In the genomic region with DNA sequence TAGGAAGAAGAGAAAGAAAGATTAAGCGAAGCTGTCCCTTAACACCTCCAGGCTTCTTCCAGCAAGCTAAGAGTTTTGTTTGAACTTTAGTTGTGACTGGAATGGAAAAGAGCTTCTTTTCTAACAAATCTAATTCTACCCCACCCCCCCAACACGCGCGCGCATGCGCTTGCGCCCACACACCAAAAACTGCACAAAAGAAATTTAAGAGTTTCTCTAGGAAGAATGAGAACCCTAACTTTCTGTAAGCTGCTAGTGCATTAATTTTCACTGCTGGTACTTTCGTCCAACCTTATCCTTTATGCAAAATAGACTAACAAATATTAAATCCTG, we compare ENCODE assay signal across 9 cellular contexts. TPM values are rescaled to one million over a fixed set of nuclear protein-coding genes. Genes with fewer than 3 reads are reported as not detected.
DNase-seq lines count a peak whose midpoint lies in the region; ATAC-seq and TF ChIP-seq lines count a peak whose summit lies in the region.
"Had no signal": no experiment of that assay in that cellular context is flagged by ENCODE, and none has a peak within 500 bp of the region (broad histone marks: within the 10 kb centered on the region; RNA-seq: fewer than 3 reads in every experiment).

No MANE protein-coding gene starts in this region.

- H3K27ac ChIP-seq in IMR-90 (ENCODE audit: insufficient read depth, low read length) = peak overlapping the region; percentile 38

- H3K14ac ChIP-seq in IMR-90 (replicated peaks; ENCODE audit: low read depth, low read length) = peak overlapping the region; percentile 75

- peak overlapping the region in 8 of 10 donors; percentile 51 to 63 (median 60) for H3K4me3 Mint-ChIP-seq in naive thymus-derived CD8-positive, alpha-beta T cell
- peak overlapping the region in 2 of 5 donors; percentile 26 to 38 for H3K4me3 Mint-ChIP-seq in immature natural killer cell
- H3K4me3 Mint-ChIP-seq: activated naive CD4-positive, alpha-beta T cell treated with anti-CD3 and anti-CD28 coated beads, Interleukin-2, amount 50 U/mL, for 24 hours had no signal

- H3K27ac Mint-ChIP-seq in naive thymus-derived CD8-positive, alpha-beta T cell = no peak overlapping the region
- H3K27ac Mint-ChIP-seq in immature natural killer cell = no peak overlapping the region
- H3K27ac Mint-ChIP-seq: activated naive CD4-positive, alpha-beta T cell treated with anti-CD3 and anti-CD28 coated beads, Interleukin-2, amount 50 U/mL, for 24 hours had no signal

- H2AK9ac ChIP-seq in IMR-90 (replicated peaks; ENCODE audit: low read depth, low read length, poor library complexity) = no peak overlapping the region

- H3K36me3 ChIP-seq in IMR-90 (ENCODE audit: control insufficient read depth, insufficient read depth, low read length) (no peaks in the 10 kb centered on the region), endocrine pancreas (ENCODE audit: control insufficient read depth, insufficient read depth, low read length) (no peaks in the 10 kb centered on the region)

- no peak for TF ChIP-seq POLR2A in IMR-90 (IDR thresholded peaks at IDR 0.05; ENCODE audit: low read depth, low read length)

- peaks cover 5 to 10% (median 5%) of the 10 kb centered on the region in 4 donors for H3K4me1 Mint-ChIP-seq in naive thymus-derived CD8-positive, alpha-beta T cell
- peaks cover 2 to 5% of the 10 kb centered on the region in 2 donors for H3K4me1 Mint-ChIP-seq in immature natural killer cell

- TF ChIP-seq RAD21 in IMR-90 (IDR thresholded peaks at IDR 0.05; ENCODE audit: low read length) = no peak

- no peaks in the 10 kb centered on the region for H4K20me1 ChIP-seq in IMR-90 (ENCODE audit: insufficient read depth, low read length)

- peaks cover 4% of the 10 kb centered on the region for H3K27me3 ChIP-seq in IMR-90 (ENCODE audit: control insufficient read depth, insufficient read depth, low read length)
- no peaks in the 10 kb centered on the region for H3K27me3 ChIP-seq in endocrine pancreas (ENCODE audit: control insufficient read depth, insufficient read depth, low read length)

- H3K4me2 ChIP-seq in IMR-90 (ENCODE audit: low read depth, low read length) = peak overlapping the region; percentile 87

- dilution Hi-C loops in IMR-90 (cut with HindIII; ENCODE audit: low sequenced_read_pairs, unreplicated experiment) = no loop called here

- H3K9me3 ChIP-seq in IMR-90 (ENCODE audit: control insufficient read depth, insufficient read depth, low read length) (no peaks in the 10 kb centered on the region), endocrine pancreas (ENCODE audit: control insufficient read depth, low read length) (no peaks in the 10 kb centered on the region)

- H3K23ac ChIP-seq in IMR-90 (ENCODE audit: low read depth, low read length) = peak overlapping the region; percentile 41; the same call in 1 of the 2 replicates

- H4K91ac ChIP-seq in IMR-90 (ENCODE audit: insufficient read depth, low read depth, low read length) = peak overlapping the region; percentile 45; the same call in 1 of the 2 replicates

- H3K9me3 Mint-ChIP-seq in naive thymus-derived CD8-positive, alpha-beta T cell = peaks cover 0 to 5% (median 2%) of the 10 kb centered on the region in 9 donors
- peaks cover 0 to 25% (median 5%) of the 10 kb centered on the region in 6 donors for H3K9me3 Mint-ChIP-seq in immature natural killer cell
- H3K9me3 Mint-ChIP-seq: activated naive CD4-positive, alpha-beta T cell treated with anti-CD3 and anti-CD28 coated beads, Interleukin-2, amount 50 U/mL, for 24 hours had no signal

- peaks cover 0 to 3% (median 0%) of the 10 kb centered on the region in 3 donors for H3K36me3 Mint-ChIP-seq in naive thymus-derived CD8-positive, alpha-beta T cell
- peaks cover 0 to 3% (median 0%) of the 10 kb centered on the region in 3 donors for H3K36me3 Mint-ChIP-seq in immature natural killer cell
- H3K36me3 Mint-ChIP-seq: activated naive CD4-positive, alpha-beta T cell treated with anti-CD3 and anti-CD28 coated beads, Interleukin-2, amount 50 U/mL, for 24 hours had no signal

- no CpG with 5 or more reads among the region's 8 CpGs for WGBS in IMR-90 (ENCODE audit: extremely low coverage in 2 of 2, insufficient read length in 1 of 2), 2 experiments

- no peaks in the 10 kb centered on the region for H3K9me1 ChIP-seq in IMR-90 (ENCODE audit: insufficient read depth, low read length)

- peak; percentile 59 for ATAC-seq in IMR-90 (ENCODE audit: low read depth)
- ATAC-seq in naive thymus-derived CD8-positive, alpha-beta T cell = no peak

- no peak overlapping the region; the same call in 1 of the 2 replicates for H3K56ac ChIP-seq in IMR-90 (ENCODE audit: extremely low read depth, insufficient read depth, low read length)

- in situ Hi-C loops in IMR-90 (cut with MboI; ENCODE audit: low sequenced_read_pairs) = loop anchor here (25.0 kb wide), 1 partner anchor 111 kb away; no protein-coding TSS in a partner anchor

- H2BK120ac ChIP-seq in IMR-90 (ENCODE audit: low read depth, low read length) = 0 out of 2 replicates have a peak overlapping the region, but pooled peaks have one; percentile 64

- peak overlapping the region; percentile 58; the same call in 1 of the 2 replicates for H4K5ac ChIP-seq in IMR-90 (ENCODE audit: low read depth, low read length)

- H4K8ac ChIP-seq in IMR-90 (ENCODE audit: low read depth in 2 of 2, low read length in 2 of 2) = peak overlapping the region; percentile 28 to 88; a peak in 3 of 4 replicates

- no peak overlapping the region; the same call in 2 of the 3 replicates for H2BK15ac ChIP-seq in IMR-90 (ENCODE audit: low read depth, low read length)

- no peaks in the 10 kb centered on the region for H3K79me1 ChIP-seq in IMR-90 (ENCODE audit: low read depth in 1 of 2, low read length in 2 of 2)

- H3K4me1 ChIP-seq in IMR-90 (ENCODE audit: control insufficient read depth, insufficient read depth, low read length) (no peaks in the 10 kb centered on the region), endocrine pancreas (ENCODE audit: control insufficient read depth, insufficient read depth, low read length) (no peaks in the 10 kb centered on the region)

- no peak for TF ChIP-seq CTCF in IMR-90 (conservative IDR thresholded peaks at IDR 0.05; ENCODE audit: low read depth, low read length)

- H2AFZ ChIP-seq in IMR-90 (replicated peaks; ENCODE audit: low read length, poor library complexity) = peak overlapping the region; percentile 95

- no peak overlapping the region for H3K4ac ChIP-seq in IMR-90 (ENCODE audit: low read depth, low read length)

- DNase-seq in AG20443 (ENCODE audit: low spot score) (peak; percentile 82), IMR-90 (peak; percentile 41), NCI-H146 (lab: John Stamatoyannopoulos, UW) (no peak), immature natural killer cell (no peak), NK-92 (lab: John Stamatoyannopoulos, UW; ENCODE audit: unreplicated experiment) (no peak), LoVo (ENCODE audit: low spot score) (no peak)
- no peak for DNase-seq in naive thymus-derived CD8-positive, alpha-beta T cell

- peak overlapping the region; percentile 67 for H3K9ac ChIP-seq in IMR-90 (ENCODE audit: low read depth, low read length)
- H3K9ac ChIP-seq in endocrine pancreas (ENCODE audit: control insufficient read depth, insufficient read depth, low read length) = no peak overlapping the region

- peak overlapping the region; percentile 27 for H2BK5ac ChIP-seq in IMR-90 (ENCODE audit: low read depth, low read length, poor library complexity, severe bottlenecking)

- POLR2A ChIA-PET in IMR-90 (lab: Charles Lee; ENCODE audit: unreplicated experiment) = interaction anchor here (2.0 kb wide), 1 partner anchor 10 kb away, joined by 7 read pairs; a partner anchor contains a TSS
- POLR2A ChIA-PET in naive thymus-derived CD8-positive, alpha-beta T cell (lab: Charles Lee) = no interaction called here

- intact Hi-C loops in IMR-90 (cut with micrococcal nuclease) = loop anchor here (5.0 kb wide), 1 partner anchor 104 kb away; no protein-coding TSS in a partner anchor

- H3K18ac ChIP-seq in IMR-90 (ENCODE audit: low read depth, low read length) = no peak overlapping the region; the same call in 1 of the 2 replicates

- peaks cover 32 to 74% (median 35%) of the 10 kb centered on the region in 5 donors for H3K27me3 Mint-ChIP-seq in naive thymus-derived CD8-positive, alpha-beta T cell
- peaks cover 12 to 22% (median 12%) of the 10 kb centered on the region in 3 donors for H3K27me3 Mint-ChIP-seq in immature natural killer cell (ENCODE audit: low read depth in 3 of 3)

- H2BK20ac ChIP-seq in IMR-90 (ENCODE audit: low read depth, low read length) = no peak overlapping the region; the same call in 1 of the 2 replicates

- CTCF ChIA-PET in IMR-90 (lab: Yijun Ruan, JAX) = interaction anchor here (0.6 to 1.4 kb wide), 2 partner anchors 109 to 712 kb away, joined by 3 to 5 read pairs; no protein-coding TSS in a partner anchor

- BruUV-seq in IMR-90 (replicated peaks; lab: Mats Ljungman, UMichigan) = no TSS peak

- H3K4me3 ChIP-seq in IMR-90 (ENCODE audit: insufficient read depth, low read depth, low read length) (peak overlapping the region; percentile 90), endocrine pancreas (ENCODE audit: control insufficient read depth, insufficient read depth, low read length) (peak overlapping the region; percentile 30)

- H2AK5ac ChIP-seq in IMR-90 (ENCODE audit: low read depth, low read length) = no peak overlapping the region

TF ChIP-seq in IMR-90, 13 proteins besides CTCF, POLR2A, EP300 and RAD21:
- TF ChIP-seq MAFK (IDR thresholded peaks at IDR 0.05; ENCODE audit: low read depth, low read length) = no peak

RNA-seq across cellular contexts. Expression of a gene that starts 9.0 kb away (rescaled TPM):
- 10.8 and 12.5 TPM in 2 replicates for total RNA-seq in IMR-90 (2012; rRNA removed)
- polyA plus RNA-seq in IMR-90 (2012; rRNA removed) = 4.8 and 6.5 TPM in 2 replicates
- 0.40 and 0.57 TPM in 2 replicates for polyA plus RNA-seq in IMR-90 (2012; cell fraction: cytosol; rRNA removed)
- 12.4 and 58.0 TPM in 2 replicates for polyA plus RNA-seq in IMR-90 (2012; cell fraction: nucleus; rRNA removed; ENCODE audit: low replicate concordance)
- total RNA-seq in naive thymus-derived CD8-positive, alpha-beta T cell = under 1 TPM; 0.60 to 0.80 TPM
- polyA plus RNA-seq in naive thymus-derived CD8-positive, alpha-beta T cell = under 1 TPM in 1 of 3 donors, not detected in 2; 0.14 TPM
- under 1 TPM in 1 of 3 donors, not detected in 2; 0.21 TPM for polyA plus RNA-seq in immature natural killer cell

Comparison
In these comparisons a context has a peak if more than half of its experiments do, and no peak if none do; other contexts are left out.
1. DNase-seq: peak in AG20443 (single experiment) and IMR-90 (single experiment); none in naive thymus-derived CD8-positive, alpha-beta T cell (0 of 10), NCI-H146 (single experiment), immature natural killer cell (0 of 3), NK-92 (single experiment) and LoVo (single experiment).